8 cellular contexts compared by ENCODE assay signal in genomic region chr1:236144446-236145150, GRCh38. TPM values are rescaled to one million over a fixed set of nuclear protein-coding genes. Genes with fewer than 3 reads are reported as not detected.
DNase-seq lines count a peak whose midpoint lies in the region; ATAC-seq and TF ChIP-seq lines count a peak whose summit lies in the region.

No MANE protein-coding gene starts in this region.

- no peaks in the 10 kb centered on the region for H3K27me3 ChIP-seq in right atrium auricular region

- peaks cover 13% of the 10 kb centered on the region for H3K36me3 Mint-ChIP-seq in stimulated activated naive CD8-positive, alpha-beta T cell treated with anti-CD3 and anti-CD28 coated beads, Interleukin-15, Interleukin-2, amounts not matched to agents 100 ng/mL and 50 ng/mL, for 24 hours (ENCODE audit: low read depth)
- H3K36me3 Mint-ChIP-seq in Calu3 (ENCODE audit: insufficient read depth, unreplicated experiment) = peaks cover 25% of the 10 kb centered on the region

- no peaks in the 10 kb centered on the region for H3K9me3 Mint-ChIP-seq in stimulated activated naive CD8-positive, alpha-beta T cell treated with anti-CD3 and anti-CD28 coated beads, Interleukin-15, Interleukin-2, amounts not matched to agents 100 ng/mL and 50 ng/mL, for 24 hours
- no peaks in the 10 kb centered on the region for H3K9me3 Mint-ChIP-seq in Calu3 (ENCODE audit: low read depth, unreplicated experiment)

- DNase-seq in stimulated activated naive CD8-positive, alpha-beta T cell treated with anti-CD3 and anti-CD28 coated beads, Interleukin-15, Interleukin-2, amounts not matched to agents 100 U/mL and 50 U/mL, for 24 hours = no peak
- peak; percentile 67 for DNase-seq in RPMI8226
- no peak for DNase-seq in right atrium auricular region (ENCODE audit: low spot score)
- DNase-seq in Calu3 = no peak
- no peak for DNase-seq in HCEC 1CT
- no peak for DNase-seq in LoVo (ENCODE audit: low spot score)

- H3K27ac Mint-ChIP-seq in stimulated activated naive CD8-positive, alpha-beta T cell treated with anti-CD3 and anti-CD28 coated beads, Interleukin-15, Interleukin-2, amounts not matched to agents 100 ng/mL and 50 ng/mL, for 24 hours = no peak overlapping the region
- no peak overlapping the region for H3K27ac Mint-ChIP-seq in Calu3 (ENCODE audit: unreplicated experiment)

- TF ChIP-seq CTCF in right atrium auricular region (IDR thresholded peaks at IDR 0.05) (no peak), Calu3 (IDR thresholded peaks at IDR 0.05; ENCODE audit: unreplicated experiment) (no peak)

- H3K36me3 ChIP-seq in right atrium auricular region = no peaks in the 10 kb centered on the region

- no peak for ATAC-seq in stimulated activated naive CD8-positive, alpha-beta T cell treated with anti-CD3 and anti-CD28 coated beads, Interleukin-15, Interleukin-2, amounts not matched to agents 100 U/mL and 50 U/mL, for 24 hours
- no peak for ATAC-seq in HG02623 (IDR thresholded peaks at IDR 0.05; ENCODE audit: unreplicated experiment)

- peak overlapping the region; percentile 19 for H3K4me3 Mint-ChIP-seq in stimulated activated naive CD8-positive, alpha-beta T cell treated with anti-CD3 and anti-CD28 coated beads, Interleukin-15, Interleukin-2, amounts not matched to agents 100 ng/mL and 50 ng/mL, for 24 hours
- no peak overlapping the region for H3K4me3 Mint-ChIP-seq in Calu3 (ENCODE audit: low read depth, unreplicated experiment)

- H3K9me3 ChIP-seq in right atrium auricular region = no peaks in the 10 kb centered on the region

- H3K27me3 Mint-ChIP-seq in stimulated activated naive CD8-positive, alpha-beta T cell treated with anti-CD3 and anti-CD28 coated beads, Interleukin-15, Interleukin-2, amounts not matched to agents 100 ng/mL and 50 ng/mL, for 24 hours = peaks cover 26% of the 10 kb centered on the region
- H3K27me3 Mint-ChIP-seq in Calu3 (ENCODE audit: unreplicated experiment) = peaks cover 38% of the 10 kb centered on the region

- CTCF ChIA-PET in Calu3 (lab: Charles Lee) = no interaction called here

- H3K4me1 ChIP-seq in right atrium auricular region = peaks cover 0 to 67% of the 10 kb centered on the region in 2 donors

- peak overlapping the region; percentile 16 to 71 for H3K27ac ChIP-seq in right atrium auricular region

- BruUV-seq in Calu3 (replicated peaks; lab: Mats Ljungman, UMichigan) = no TSS peak

- H3K4me3 ChIP-seq in right atrium auricular region = peak overlapping the region; percentile 78 to 82

- peaks cover 31% of the 10 kb centered on the region for H3K4me1 Mint-ChIP-seq in stimulated activated naive CD8-positive, alpha-beta T cell treated with anti-CD3 and anti-CD28 coated beads, Interleukin-15, Interleukin-2, amounts not matched to agents 100 ng/mL and 50 ng/mL, for 24 hours (ENCODE audit: low read depth)
- peaks cover 26% of the 10 kb centered on the region for H3K4me1 Mint-ChIP-seq in Calu3 (ENCODE audit: low read depth, unreplicated experiment)

- intact Hi-C loops in Calu3 (cut with micrococcal nuclease; ENCODE audit: unreplicated experiment) = loop anchor here (10.0 kb wide), 1 partner anchor 140 kb away; the partner anchor contains the start of gene ERO1B

RNA-seq across cellular contexts. Expression of gene GPR137B, which starts 2.3 kb away (rescaled TPM):
- total RNA-seq in right atrium auricular region = 10 to 100 TPM; 22.7 to 39.7 TPM
- total RNA-seq in Calu3 (2022) = 9.5 and 11.4 TPM in 2 replicates
